In genomic region chr10:13453896-13454295, GRCh38 we compare ENCODE assay signal across 14 cellular contexts.
A peak's percentile ranks its signal among the peaks of the same experiment; 100 is the strongest.
DNase-seq lines count a peak whose midpoint lies in the region; ATAC-seq and TF ChIP-seq lines count a peak whose summit lies in the region.
"Had no signal": no experiment of that assay in that cellular context is flagged by ENCODE, and none has a peak within 500 bp of the region (broad histone marks: within the 10 kb centered on the region; RNA-seq: fewer than 3 reads in every experiment).

No MANE protein-coding gene starts in this region.

- no peaks in the 10 kb centered on the region for H4K20me1 ChIP-seq in hepatocyte (ENCODE audit: insufficient read depth, poor library complexity, severe bottlenecking)

- peaks cover 16% of the 10 kb centered on the region for H3K27me3 Mint-ChIP-seq in activated CD8-positive, alpha-beta T cell treated with anti-CD3 and anti-CD28 coated beads, Interleukin-2, amount 10 ng/mL, durations not matched to agents 7 days and 5 days (ENCODE audit: low read depth)
- H3K27me3 Mint-ChIP-seq in naive B cell, result peaks cover 18 to 54% (median 47%) of the 10 kb centered on the region in 3 donors

- H3K79me2 ChIP-seq in hepatocyte, result no peaks in the 10 kb centered on the region

- WGBS in hepatocyte (ENCODE audit: low lambda C conversion rate, missing lambda C conversion rate), result 92% methylated on average over 8 of the region's 8 CpGs

- H3K36me3 Mint-ChIP-seq in activated CD8-positive, alpha-beta T cell treated with anti-CD3 and anti-CD28 coated beads, Interleukin-2, amount 10 ng/mL, durations not matched to agents 7 days and 5 days (ENCODE audit: low read depth), result no peaks in the 10 kb centered on the region
- no peaks in the 10 kb centered on the region for H3K36me3 Mint-ChIP-seq in naive B cell
- H3K36me3 Mint-ChIP-seq: CD8-positive, alpha-beta memory T cell had no signal

- no peak for TF ChIP-seq CTCF in hepatocyte (IDR thresholded peaks at IDR 0.05; ENCODE audit: poor library complexity)

- H3K27me3 ChIP-seq in hepatocyte, result no peaks in the 10 kb centered on the region
- H3K27me3 ChIP-seq: heart left ventricle, ovary had no signal

- CTCF ChIA-PET in activated CD8-positive, alpha-beta T cell treated with anti-CD3 and anti-CD28 coated beads, Interleukin-2, amount 10 ng/mL, durations not matched to agents 7 days and 5 days (lab: Charles Lee), result interaction anchor here (1.0 to 3.3 kb wide), 3 partner anchors 12 to 82 kb away, joined by 4 to 18 read pairs (median 4); no protein-coding TSS in a partner anchor

- no peak overlapping the region for H3K27ac ChIP-seq in hepatocyte
- H3K27ac ChIP-seq: heart left ventricle, ovary had no signal

- peaks cover 6% of the 10 kb centered on the region for H3K4me1 Mint-ChIP-seq in activated CD8-positive, alpha-beta T cell treated with anti-CD3 and anti-CD28 coated beads, Interleukin-2, amount 10 ng/mL, durations not matched to agents 7 days and 5 days (ENCODE audit: low read depth)
- peaks cover 5 to 12% (median 6%) of the 10 kb centered on the region in 3 donors for H3K4me1 Mint-ChIP-seq in naive B cell

- no peaks in the 10 kb centered on the region for H3K9me3 Mint-ChIP-seq in activated CD8-positive, alpha-beta T cell treated with anti-CD3 and anti-CD28 coated beads, Interleukin-2, amount 10 ng/mL, durations not matched to agents 7 days and 5 days (ENCODE audit: insufficient read depth)
- peaks cover 0 to 5% (median 0%) of the 10 kb centered on the region in 7 donors for H3K9me3 Mint-ChIP-seq in naive B cell
- H3K9me3 Mint-ChIP-seq: CD8-positive, alpha-beta memory T cell; HFFc6 had no signal

- no peak overlapping the region for H2AFZ ChIP-seq in hepatocyte

- POLR2A ChIA-PET in activated CD8-positive, alpha-beta T cell treated with anti-CD3 and anti-CD28 coated beads, Interleukin-2, amount 10 ng/mL, durations not matched to agents 7 days and 5 days (lab: Charles Lee), result no interaction called here

- in situ Hi-C loops in ACHN (cut with HindIII; ENCODE audit: low pct_ligation_motif_present, low pct_unique_long_range_greater_than_20kb, low sequenced_read_pairs), result no loop called here

- no peaks in the 10 kb centered on the region for H3K9me2 ChIP-seq in hepatocyte (replicated peaks; ENCODE audit: insufficient read depth)

- H3K27ac Mint-ChIP-seq in activated CD8-positive, alpha-beta T cell treated with anti-CD3 and anti-CD28 coated beads, Interleukin-2, amount 10 ng/mL, durations not matched to agents 7 days and 5 days, result no peak overlapping the region
- peak overlapping the region in 1 of 6 donors; percentile 1 for H3K27ac Mint-ChIP-seq in naive B cell
- H3K27ac Mint-ChIP-seq: CD8-positive, alpha-beta memory T cell; HFFc6 had no signal

- H3K4me1 ChIP-seq in hepatocyte (ENCODE audit: insufficient read depth), result no peaks in the 10 kb centered on the region
- H3K4me1 ChIP-seq: heart left ventricle had no signal

- no peak overlapping the region for H3K4me2 ChIP-seq in hepatocyte

- no peaks in the 10 kb centered on the region for H3K9me3 ChIP-seq in hepatocyte (ENCODE audit: low read depth)
- H3K9me3 ChIP-seq: heart left ventricle, ovary had no signal

- H3K4me3 Mint-ChIP-seq in activated CD8-positive, alpha-beta T cell treated with anti-CD3 and anti-CD28 coated beads, Interleukin-2, amount 10 ng/mL, durations not matched to agents 7 days and 5 days, result no peak overlapping the region
- H3K4me3 Mint-ChIP-seq in naive B cell, result peak overlapping the region in 2 of 8 donors; percentile 16
- H3K4me3 Mint-ChIP-seq: CD8-positive, alpha-beta memory T cell; HFFc6 had no signal

- DNase-seq in GF-D8 (lab: John Stamatoyannopoulos, UW), result peak; percentile 28
- DNase-seq in activated CD8-positive, alpha-beta T cell treated with anti-CD3 and anti-CD28 coated beads, Interleukin-2, amount 10 ng/mL, durations not matched to agents 7 days and 5 days, result peak; percentile 35
- peak; percentile 14 for DNase-seq in naive B cell
- DNase-seq in GM19240 (ENCODE audit: insufficient read length, low spot score), result no peak
- DNase-seq in ACHN, result no peak
- DNase-seq in left cardiac atrium, result no peak
- no peak for DNase-seq in hepatocyte (ENCODE audit: low spot score)
- DNase-seq: heart left ventricle, HFFc6, mammary epithelial cell, NCI-H1930, ovary had no signal

- peak; percentile 56 for ATAC-seq in HG03469 (IDR thresholded peaks at IDR 0.05; ENCODE audit: unreplicated experiment)
- peak; percentile 27 for ATAC-seq in activated CD8-positive, alpha-beta T cell treated with anti-CD3 and anti-CD28 coated beads, Interleukin-2, amount 10 ng/mL, durations not matched to agents 7 days and 5 days
- peak; percentile 86 to 89 for ATAC-seq in naive B cell (ENCODE audit: low read depth in 2 of 2)
- no peak for ATAC-seq in left cardiac atrium
- ATAC-seq: heart left ventricle had no signal

- H3K4me3 ChIP-seq in hepatocyte, result no peak overlapping the region
- H3K4me3 ChIP-seq: heart left ventricle, ovary had no signal

- no peaks in the 10 kb centered on the region for H3K36me3 ChIP-seq in hepatocyte (replicated peaks; ENCODE audit: insufficient read depth, low read depth)
- H3K36me3 ChIP-seq: ovary had no signal

- intact Hi-C loops in left cardiac atrium (cut with DNase I), result no loop called here

Comparison
In these comparisons a context has a peak if more than half of its experiments do, and no peak if none do; other contexts are left out.
1. DNase-seq: peak in GF-D8 (single experiment), activated CD8-positive, alpha-beta T cell treated with anti-CD3 and anti-CD28 coated beads, Interleukin-2, amount 10 ng/mL, durations not matched to agents 7 days and 5 days (single experiment) and naive B cell (single experiment); none in GM19240 (single experiment), ACHN (single experiment), left cardiac atrium (single experiment) and hepatocyte (single experiment).
2. ATAC-seq: peak in HG03469 (single experiment), activated CD8-positive, alpha-beta T cell treated with anti-CD3 and anti-CD28 coated beads, Interleukin-2, amount 10 ng/mL, durations not matched to agents 7 days and 5 days (single experiment) and naive B cell (2 of 2); none in left cardiac atrium (0 of 2).